In the genomic region with DNA sequence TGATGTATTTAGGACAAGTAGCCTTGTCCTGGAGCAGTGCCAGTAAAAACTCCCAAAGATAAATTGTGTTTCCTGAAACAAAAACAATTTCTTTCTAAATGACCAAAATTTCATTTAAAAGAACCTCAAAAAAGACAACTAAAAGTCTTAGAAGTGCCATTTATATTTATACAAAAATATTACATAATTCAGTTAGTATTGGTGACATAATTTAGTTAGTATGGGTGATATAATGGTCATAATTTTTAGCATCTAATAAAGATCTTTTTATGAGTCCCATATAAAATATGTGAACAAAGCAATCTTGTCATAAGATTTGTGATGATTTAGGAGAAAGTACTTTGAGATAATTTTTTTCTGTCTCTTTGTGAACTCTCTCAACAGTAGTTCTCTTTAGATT, we compare ENCODE assay signal across 15 cellular contexts.
DNase-seq lines count a peak whose midpoint lies in the region; ATAC-seq, FAIRE-seq and TF ChIP-seq lines count a peak whose summit lies in the region.
"Had no signal": no experiment of that assay in that cellular context is flagged by ENCODE, and none has a peak within 500 bp of the region (broad histone marks: within the 10 kb centered on the region; RNA-seq: fewer than 3 reads in every experiment).

No MANE protein-coding gene starts in this region.

- no peaks in the 10 kb centered on the region for H3K4me1 ChIP-seq in kidney (ENCODE audit: control insufficient read depth in 1 of 2, insufficient read depth in 1 of 2, low read depth in 1 of 2, low read length in 2 of 2)

- no peak overlapping the region for H3K27ac ChIP-seq in kidney (ENCODE audit: low read depth in 2 of 2, low read length in 2 of 2)

- peaks cover 10% of the 10 kb centered on the region for H3K36me3 Mint-ChIP-seq in activated naive CD8-positive, alpha-beta T cell
- peaks cover 65% of the 10 kb centered on the region for H3K36me3 Mint-ChIP-seq in activated naive CD8-positive, alpha-beta T cell treated with anti-CD3 and anti-CD28 coated beads, Interleukin-2, amount 50 U/mL, for 24 hours (ENCODE audit: low read depth)
- H3K36me3 Mint-ChIP-seq in T-helper 17 cell (ENCODE audit: low read depth) = peaks cover 7% of the 10 kb centered on the region
- H3K36me3 Mint-ChIP-seq in stimulated activated effector memory CD8-positive, alpha-beta T cell treated with anti-CD3 and anti-CD28 coated beads, Interleukin-12 subunit alpha, Interleukin-12 subunit beta, amount 100 ng/mL, for 72 hours = peaks cover 100% of the 10 kb centered on the region

- H3K4me3 ChIP-seq in kidney (ENCODE audit: low read length in 2 of 2) = no peak overlapping the region

- no peaks in the 10 kb centered on the region for H3K9me3 ChIP-seq in T-helper 17 cell (ENCODE audit: control insufficient read depth, low read length, poor library complexity, severe bottlenecking)
- H3K9me3 ChIP-seq in kidney (ENCODE audit: control insufficient read depth in 1 of 2, low read length in 2 of 2) = no peaks in the 10 kb centered on the region

- peaks cover 28% of the 10 kb centered on the region for H3K4me1 Mint-ChIP-seq in activated naive CD8-positive, alpha-beta T cell (ENCODE audit: low read depth)
- H3K4me1 Mint-ChIP-seq in activated naive CD8-positive, alpha-beta T cell treated with anti-CD3 and anti-CD28 coated beads, Interleukin-2, amount 50 U/mL, for 24 hours = peaks cover 4% of the 10 kb centered on the region
- H3K4me1 Mint-ChIP-seq in T-helper 17 cell = peaks cover 27% of the 10 kb centered on the region
- peaks cover 19% of the 10 kb centered on the region for H3K4me1 Mint-ChIP-seq in stimulated activated effector memory CD8-positive, alpha-beta T cell treated with anti-CD3 and anti-CD28 coated beads, Interleukin-12 subunit alpha, Interleukin-12 subunit beta, amount 100 ng/mL, for 72 hours

- TF ChIP-seq CTCF in kidney (IDR thresholded peaks at IDR 0.05; ENCODE audit: borderline replicate concordance, extremely low read depth, insufficient read depth) = no peak

- intact Hi-C loops in kidney (cut with DNase I) = no loop called here

- peak; percentile 44 for FAIRE-seq in kidney (lab: Jason Lieb, UNC)
- FAIRE-seq: H1 had no signal

- no peaks in the 10 kb centered on the region for H3K27me3 Mint-ChIP-seq in activated naive CD8-positive, alpha-beta T cell
- H3K27me3 Mint-ChIP-seq in activated naive CD8-positive, alpha-beta T cell treated with anti-CD3 and anti-CD28 coated beads, Interleukin-2, amount 50 U/mL, for 24 hours = no peaks in the 10 kb centered on the region
- H3K27me3 Mint-ChIP-seq in T-helper 17 cell = no peaks in the 10 kb centered on the region
- H3K27me3 Mint-ChIP-seq: CD4-positive, CD25-positive, alpha-beta regulatory T cell had no signal

- H3K4me3 Mint-ChIP-seq in activated naive CD8-positive, alpha-beta T cell = no peak overlapping the region
- H3K4me3 Mint-ChIP-seq in activated naive CD8-positive, alpha-beta T cell treated with anti-CD3 and anti-CD28 coated beads, Interleukin-2, amount 50 U/mL, for 24 hours = no peak overlapping the region
- no peak overlapping the region for H3K4me3 Mint-ChIP-seq in T-helper 17 cell
- no peak overlapping the region for H3K4me3 Mint-ChIP-seq in stimulated activated effector memory CD8-positive, alpha-beta T cell treated with anti-CD3 and anti-CD28 coated beads, Interleukin-12 subunit alpha, Interleukin-12 subunit beta, amount 100 ng/mL, for 72 hours
- H3K4me3 Mint-ChIP-seq: CD4-positive, CD25-positive, alpha-beta regulatory T cell had no signal

- peaks cover 4 to 15% of the 10 kb centered on the region in 2 donors for H3K36me3 ChIP-seq in kidney (ENCODE audit: control insufficient read depth in 1 of 2, insufficient read depth in 2 of 2, low read length in 2 of 2)

- H3K27ac Mint-ChIP-seq in activated naive CD8-positive, alpha-beta T cell = peak overlapping the region; percentile 78
- H3K27ac Mint-ChIP-seq in activated naive CD8-positive, alpha-beta T cell treated with anti-CD3 and anti-CD28 coated beads, Interleukin-2, amount 50 U/mL, for 24 hours = no peak overlapping the region
- peak overlapping the region; percentile 83 for H3K27ac Mint-ChIP-seq in T-helper 17 cell
- H3K27ac Mint-ChIP-seq in stimulated activated effector memory CD8-positive, alpha-beta T cell treated with anti-CD3 and anti-CD28 coated beads, Interleukin-12 subunit alpha, Interleukin-12 subunit beta, amount 100 ng/mL, for 72 hours = peak overlapping the region; percentile 80

- no peak overlapping the region for H3K9ac ChIP-seq in kidney (ENCODE audit: low read length in 2 of 2)

- no peaks in the 10 kb centered on the region for H3K9me3 Mint-ChIP-seq in activated naive CD8-positive, alpha-beta T cell (ENCODE audit: low read depth)
- H3K9me3 Mint-ChIP-seq in activated naive CD8-positive, alpha-beta T cell treated with anti-CD3 and anti-CD28 coated beads, Interleukin-2, amount 50 U/mL, for 24 hours = no peaks in the 10 kb centered on the region
- H3K9me3 Mint-ChIP-seq in stimulated activated effector memory CD8-positive, alpha-beta T cell treated with anti-CD3 and anti-CD28 coated beads, Interleukin-12 subunit alpha, Interleukin-12 subunit beta, amount 100 ng/mL, for 72 hours = no peaks in the 10 kb centered on the region
- H3K9me3 Mint-ChIP-seq: CD4-positive, CD25-positive, alpha-beta regulatory T cell had no signal

- DNase-seq in activated naive CD8-positive, alpha-beta T cell treated with anti-CD3 and anti-CD28 coated beads, Interleukin-2, amount 50 U/mL, for 24 hours = no peak
- DNase-seq in T-helper 17 cell (no peak), kidney (no peak), midbrain (lab: John Stamatoyannopoulos, UW) (no peak), NCI-H82 (lab: John Stamatoyannopoulos, UW) (no peak), SIG-M5 treated with dmso at 0.1 percent for 504 hours (lab: John Stamatoyannopoulos, UW; ENCODE audit: unreplicated experiment) (no peak)
- DNase-seq in stimulated activated effector memory CD8-positive, alpha-beta T cell treated with anti-CD3 and anti-CD28 coated beads, Interleukin-12 subunit alpha, Interleukin-12 subunit beta, amount 100 ng/mL, for 72 hours (ENCODE audit: low spot score in 2 of 2) = no peak
- DNase-seq: AML-193; CD4-positive, CD25-positive, alpha-beta regulatory T cell; MM.1S; NCI-H1105; NCI-H187 had no signal

- no peak for ATAC-seq in activated naive CD8-positive, alpha-beta T cell treated with anti-CD3 and anti-CD28 coated beads, Interleukin-2, amount 50 U/mL, for 24 hours
- ATAC-seq in T-helper 17 cell = no peak
- no peak for ATAC-seq in stimulated activated effector memory CD8-positive, alpha-beta T cell treated with anti-CD3 and anti-CD28 coated beads, Interleukin-12 subunit alpha, Interleukin-12 subunit beta, amount 100 ng/mL, for 72 hours
- ATAC-seq: Right ventricle myocardium inferior had no signal
